20 cellular contexts compared by ENCODE assay signal in the genomic region with DNA sequence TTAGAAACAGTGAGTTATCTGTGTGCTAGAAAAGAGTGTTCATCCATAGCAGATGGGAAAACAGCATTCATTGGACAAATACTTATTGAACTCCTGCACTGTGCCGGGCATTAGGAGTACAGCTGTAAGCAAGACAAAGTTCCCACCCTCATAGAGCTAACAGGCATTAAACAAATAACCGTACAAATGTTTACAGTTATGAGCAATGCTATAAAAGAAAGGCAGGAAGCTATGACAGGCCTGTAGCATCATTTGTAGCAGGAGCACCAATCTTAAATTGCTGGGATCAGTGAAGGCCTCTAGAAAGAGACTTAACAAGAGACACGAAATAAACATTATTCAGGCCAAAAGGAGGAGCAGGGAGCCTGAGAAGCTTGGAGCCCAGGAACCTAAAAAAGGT. TPM values are rescaled to one million over a fixed set of nuclear protein-coding genes. Genes with fewer than 3 reads are reported as not detected.
"Had no signal": no experiment of that assay in that cellular context is flagged by ENCODE, and none has a peak within 500 bp of the region (broad histone marks: within the 10 kb centered on the region; RNA-seq: fewer than 3 reads in every experiment).

No MANE protein-coding gene starts in this region.

- H3K27me3 ChIP-seq: brain microvascular endothelial cell, left lung, stomach, testis, upper lobe of right lung had no signal

- H3K27me3 Mint-ChIP-seq: activated B cell treated with CpG ODN at 0.5 μM for 24 hours; activated naive CD8-positive, alpha-beta T cell; progenitor cell of endocrine pancreas had no signal

- H3K4me3 ChIP-seq: left lung, smooth muscle cell, stomach, testis, upper lobe of right lung had no signal

- H3K4me3 Mint-ChIP-seq: activated B cell treated with CpG ODN at 0.5 μM for 24 hours; activated naive CD8-positive, alpha-beta T cell; activated T-cell treated with anti-CD3 and anti-CD28 coated beads, Interleukin-2, amount 50 U/mL, for 72 hours; nephron had no signal

- H3K4me1 Mint-ChIP-seq: activated B cell treated with CpG ODN at 0.5 μM for 24 hours had no signal

- H3K36me3 ChIP-seq: brain microvascular endothelial cell, upper lobe of right lung had no signal

- H3K27ac Mint-ChIP-seq: activated B cell treated with CpG ODN at 0.5 μM for 24 hours; activated naive CD8-positive, alpha-beta T cell; activated T-cell treated with anti-CD3 and anti-CD28 coated beads, Interleukin-2, amount 50 U/mL, for 72 hours; nephron; progenitor cell of endocrine pancreas had no signal

- H3K27ac ChIP-seq: brain microvascular endothelial cell, left lung, testis, upper lobe of right lung had no signal

- DNase-seq: activated B cell treated with CpG ODN at 0.5 μM for 24 hours; activated CD4-positive, alpha-beta T cell treated with anti-CD3 and anti-CD28 coated beads for 48 hours; activated CD8-positive, alpha-beta memory T cell treated with anti-CD3 and anti-CD28 coated beads, Interleukin-2, amount 50 U/mL, for 48 hours; activated gamma-delta T cell treated with Interleukin-2 at 50 U/mL for 16 hours; activated T-cell treated with anti-CD3 and anti-CD28 coated beads, Interleukin-2, amount 50 U/mL, for 72 hours; anterior cingulate cortex; brain microvascular endothelial cell; cortex of kidney; effector memory CD4-positive, alpha-beta T cell; left lung; occipital lobe; right cardiac atrium; stomach; testis; upper lobe of right lung had no signal

- ATAC-seq: activated T-cell treated with anti-CD3 and anti-CD28 coated beads, Interleukin-2, amount 50 U/mL, for 72 hours; left lung; right cardiac atrium; upper lobe of right lung had no signal

- H3K9me3 ChIP-seq: left lung, stomach, testis, upper lobe of right lung had no signal

- H3K4me1 ChIP-seq: testis had no signal

- H3K4me2 ChIP-seq: smooth muscle cell had no signal

RNA-seq across cellular contexts. Expression of a gene that starts 15.6 kb away (rescaled TPM):
- total RNA-seq: occipital lobe, smooth muscle cell had no signal
- polyA plus RNA-seq: smooth muscle cell had no signal

RNA-seq across cellular contexts. Expression of a gene that starts 39.4 kb away (rescaled TPM):
- total RNA-seq: activated B cell treated with CpG ODN at 0.5 μM for 24 hours; activated T-cell treated with anti-CD3 and anti-CD28 coated beads, Interleukin-2, amount 50 U/mL, for 72 hours; right cardiac atrium; T-helper 1 cell treated with Interleukin-12 subunit alpha and Interleukin-12 subunit beta and Interleukin-4 antibody, amounts not matched to agents 30 ng/mL and 1 ng/mL, for 36 hours had no signal
- polyA plus RNA-seq: right cardiac atrium had no signal
